12 cellular contexts compared by ENCODE assay signal in genomic region chr14:29724991-29725390, GRCh38.
A peak's percentile ranks its signal among the peaks of the same experiment; 100 is the strongest.
DNase-seq lines count a peak whose midpoint lies in the region; ATAC-seq and TF ChIP-seq lines count a peak whose summit lies in the region.
"Had no signal": no experiment of that assay in that cellular context is flagged by ENCODE, and none has a peak within 500 bp of the region (broad histone marks: within the 10 kb centered on the region; RNA-seq: fewer than 3 reads in every experiment).

No MANE protein-coding gene starts in this region.

- H3K36me3 Mint-ChIP-seq in type B pancreatic cell = no peaks in the 10 kb centered on the region
- H3K36me3 Mint-ChIP-seq: activated naive CD8-positive, alpha-beta T cell had no signal

- H3K27me3 ChIP-seq in cardiac muscle cell (no peaks in the 10 kb centered on the region), hepatocyte (no peaks in the 10 kb centered on the region)

- DNase-seq in cardiac muscle cell (ENCODE audit: low read depth in 1 of 2, low spot score in 1 of 2) (peak; percentile 70 to 76), Right ventricle myocardium superior (no peak), RKO (ENCODE audit: low spot score) (peak; percentile 20), hepatocyte (ENCODE audit: low spot score) (peak; percentile 62), type B pancreatic cell (ENCODE audit: extremely low spot score, unreplicated experiment) (no peak), head of caudate nucleus (no peak)
- DNase-seq: left colon, NCI-H1105 treated with DMSO at 0.1 percent for 48 hours had no signal

- H3K4me1 Mint-ChIP-seq in type B pancreatic cell (ENCODE audit: unreplicated experiment) = peaks cover 32% of the 10 kb centered on the region

- no peaks in the 10 kb centered on the region for H3K27me3 Mint-ChIP-seq in type B pancreatic cell
- H3K27me3 Mint-ChIP-seq: activated naive CD8-positive, alpha-beta T cell had no signal

- no peaks in the 10 kb centered on the region for H3K79me2 ChIP-seq in hepatocyte

- H3K9me3 ChIP-seq in cardiac muscle cell (ENCODE audit: low read depth) (no peaks in the 10 kb centered on the region), hepatocyte (ENCODE audit: low read depth) (no peaks in the 10 kb centered on the region)

- H3K4me1 ChIP-seq in cardiac muscle cell (ENCODE audit: low read depth) (peaks cover 6% of the 10 kb centered on the region), hepatocyte (ENCODE audit: insufficient read depth) (no peaks in the 10 kb centered on the region)

- no peak overlapping the region for H3K4me2 ChIP-seq in hepatocyte

- no peak for ATAC-seq in Right ventricle myocardium superior (ENCODE audit: poor library complexity)
- ATAC-seq in HG02798 (IDR thresholded peaks at IDR 0.05; ENCODE audit: poor library complexity, unreplicated experiment) = no peak
- no peak for ATAC-seq in HG02610 (IDR thresholded peaks at IDR 0.05; ENCODE audit: unreplicated experiment)
- ATAC-seq: HCT116, left colon had no signal

- no peaks in the 10 kb centered on the region for H3K9me3 Mint-ChIP-seq in type B pancreatic cell

- H3K4me3 Mint-ChIP-seq in type B pancreatic cell = peak overlapping the region; percentile 46
- H3K4me3 Mint-ChIP-seq: activated naive CD8-positive, alpha-beta T cell had no signal

- no peaks in the 10 kb centered on the region for H4K20me1 ChIP-seq in hepatocyte (ENCODE audit: insufficient read depth, poor library complexity, severe bottlenecking)

- H3K9me2 ChIP-seq in hepatocyte (replicated peaks; ENCODE audit: insufficient read depth) = no peaks in the 10 kb centered on the region

- intact Hi-C loops in Right ventricle myocardium superior (cut with DNase I) = no loop called here
- intact Hi-C loops in head of caudate nucleus (cut with DNase I) = no loop called here

- H2AFZ ChIP-seq in hepatocyte = no peak overlapping the region

- H3K27ac Mint-ChIP-seq in type B pancreatic cell = peak overlapping the region; percentile 42
- H3K27ac Mint-ChIP-seq: activated naive CD8-positive, alpha-beta T cell had no signal

- H3K27ac ChIP-seq in cardiac muscle cell (peak overlapping the region; percentile 15), hepatocyte (peak overlapping the region; percentile 2)

- H3K36me3 ChIP-seq in cardiac muscle cell (no peaks in the 10 kb centered on the region), hepatocyte (replicated peaks; ENCODE audit: insufficient read depth, low read depth) (no peaks in the 10 kb centered on the region)

- TF ChIP-seq CTCF in cardiac muscle cell (IDR thresholded peaks at IDR 0.05; ENCODE audit: low read depth, low read length) (no peak), hepatocyte (IDR thresholded peaks at IDR 0.05; ENCODE audit: poor library complexity) (no peak), type B pancreatic cell (conservative IDR thresholded peaks at IDR 0.05) (no peak)

- WGBS in hepatocyte (ENCODE audit: low lambda C conversion rate, missing lambda C conversion rate) = 48% methylated on average over 3 of the region's 3 CpGs

- no peak overlapping the region for H3K4me3 ChIP-seq in cardiac muscle cell
- no peak overlapping the region for H3K4me3 ChIP-seq in hepatocyte

Comparison
In these comparisons a context has a peak if more than half of its experiments do, and no peak if none do; other contexts are left out.
1. DNase-seq: peak in cardiac muscle cell (2 of 2), RKO (single experiment) and hepatocyte (single experiment); none in Right ventricle myocardium superior (single experiment), type B pancreatic cell (single experiment) and head of caudate nucleus (0 of 42).